In the genomic region with DNA sequence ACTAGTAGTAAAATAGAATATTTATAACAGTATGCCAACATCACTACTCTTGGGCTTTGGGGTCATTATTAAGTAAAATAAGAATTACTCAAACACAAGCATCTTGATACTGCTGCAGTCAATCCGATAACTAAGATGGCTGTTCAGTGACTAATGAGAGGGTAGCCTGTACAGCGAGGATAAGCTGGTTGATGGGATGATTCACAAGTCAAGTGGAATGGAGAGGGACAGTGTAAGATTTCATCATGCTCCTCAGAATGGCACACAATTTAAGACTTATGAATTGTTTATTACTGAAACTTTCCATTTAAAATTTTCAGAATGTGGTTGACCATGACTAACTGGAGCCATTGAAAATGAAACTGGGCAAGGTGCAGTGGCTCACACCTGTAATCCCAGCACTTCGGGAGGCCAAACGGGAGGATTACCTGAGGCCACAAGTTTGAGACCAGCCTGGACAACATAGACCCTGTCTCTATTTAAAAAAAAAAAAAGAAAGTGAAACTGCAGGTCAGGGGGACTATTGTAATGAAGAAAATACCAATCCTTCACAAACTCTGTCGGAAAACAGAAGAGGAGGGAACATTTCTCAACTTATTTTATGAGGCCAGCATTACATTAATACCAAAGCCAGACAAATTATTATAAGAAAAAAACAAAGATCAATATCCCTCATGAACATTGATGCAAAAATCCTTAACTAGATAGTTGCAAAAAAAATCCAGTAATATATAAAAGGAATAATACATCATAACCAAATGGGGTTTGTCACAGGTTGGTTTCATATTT, we compare ENCODE assay signal across 8 cellular contexts. TPM values are rescaled to one million over a fixed set of nuclear protein-coding genes. Genes with fewer than 3 reads are reported as not detected.
DNase-seq lines count a peak whose midpoint lies in the region; ATAC-seq and TF ChIP-seq lines count a peak whose summit lies in the region.

No MANE protein-coding gene starts in this region.

- peaks cover under 1% of the 10 kb centered on the region for H3K4me1 ChIP-seq in A673 (ENCODE audit: insufficient read depth, low read length, poor library complexity, severe bottlenecking)

- no peaks in the 10 kb centered on the region for H3K9me3 ChIP-seq in A673 (ENCODE audit: low read depth, low read length, poor library complexity, severe bottlenecking)

- H3K4me3 ChIP-seq in A673 (ENCODE audit: low read depth, low read length, poor library complexity, severe bottlenecking) (no peak overlapping the region), NB4 (ENCODE audit: low read depth, low read length) (no peak overlapping the region)

- intact Hi-C loops in A673 (cut with micrococcal nuclease; ENCODE audit: unreplicated experiment) = no loop called here

- no TSS peak for BruUV-seq in A673 (replicated peaks; lab: Mats Ljungman, UMichigan)

- DNase-seq in A673 (ENCODE audit: low spot score) (peak; percentile 39), NB4 (ENCODE audit: low read depth) (peak; percentile 88), dermis blood vessel endothelial cell (peak; percentile 30), activated gamma-delta T cell (lab: John Stamatoyannopoulos, UW) (no peak), C1 segment of cervical spinal cord (lab: John Stamatoyannopoulos, UW) (no peak), SKM-1 (lab: John Stamatoyannopoulos, UW; ENCODE audit: unreplicated experiment) (no peak), HuH-7 (ENCODE audit: low spot score) (no peak)

- ATAC-seq in GM19395 (IDR thresholded peaks at IDR 0.05; ENCODE audit: unreplicated experiment) = peak; percentile 86

- TF ChIP-seq CTCF in A673 (conservative IDR thresholded peaks at IDR 0.05; ENCODE audit: low read depth, low read length) = no peak
- TF ChIP-seq CTCF in NB4 (IDR thresholded peaks at IDR 0.05; ENCODE audit: low read depth, low read length) = no peak

- CTCF ChIA-PET in A673 (lab: Charles Lee) = no interaction called here

- no peak for TF ChIP-seq POLR2A in NB4 (IDR thresholded peaks at IDR 0.05; ENCODE audit: extremely low read depth, insufficient read length)

- no peak overlapping the region for H3K27ac ChIP-seq in A673 (ENCODE audit: low read depth, low read length, poor library complexity, severe bottlenecking)

- H3K27me3 ChIP-seq in A673 (replicated peaks; ENCODE audit: insufficient read depth, low read depth, low read length, poor library complexity) = no peaks in the 10 kb centered on the region

- POLR2A ChIA-PET in A673 (lab: Charles Lee; ENCODE audit: low non-redundant PET) = interaction anchor here (0.5 kb wide), 2 partner anchors 11 to 12 kb away, joined by 5 read pairs; partner anchors contain the start of gene AVL9

- H3K36me3 ChIP-seq in A673 (ENCODE audit: insufficient read depth, low read length, poor library complexity, severe bottlenecking) = no peaks in the 10 kb centered on the region

RNA-seq across cellular contexts. Expression of gene AVL9, which starts 11.2 kb away (rescaled TPM):
- total RNA-seq in A673 (2021) = 36.1 and 40.3 TPM in 2 replicates
- 49.0 and 81.9 TPM in 2 replicates for total RNA-seq in dermis blood vessel endothelial cell

RNA-seq across cellular contexts. Expression of gene LSM5, which starts 16.3 kb away (rescaled TPM):
- total RNA-seq in A673 (2021) (89.3 and 109 TPM in 2 replicates), dermis blood vessel endothelial cell (22.0 and 30.2 TPM in 2 replicates)

Comparison
In these comparisons a context has a peak if more than half of its experiments do, and no peak if none do; other contexts are left out.
1. DNase-seq: peak in A673 (single experiment), NB4 (single experiment) and dermis blood vessel endothelial cell (single experiment); none in activated gamma-delta T cell (single experiment), C1 segment of cervical spinal cord (0 of 14), SKM-1 (single experiment) and HuH-7 (single experiment).